In the genomic region with DNA sequence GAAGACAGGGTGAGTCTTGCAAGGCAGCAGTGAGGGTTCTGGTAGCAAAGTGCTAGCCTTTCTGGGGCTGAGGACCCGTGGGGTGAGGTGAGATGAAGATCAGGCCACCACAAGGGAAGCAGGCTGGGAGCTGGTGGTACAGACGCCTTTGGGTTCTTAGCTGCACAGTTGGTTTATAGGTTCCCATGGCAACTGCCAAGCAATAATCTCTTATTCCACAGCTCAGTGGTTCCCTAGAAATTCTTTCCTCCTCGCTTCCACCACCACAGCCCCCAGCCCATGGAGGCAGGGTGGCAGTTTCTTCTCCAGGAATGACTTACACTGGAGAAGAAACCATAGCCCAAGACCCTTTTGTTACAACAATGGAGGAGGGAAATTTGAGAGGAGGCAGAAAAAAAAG, we compare ENCODE assay signal across 14 cellular contexts.
DNase-seq lines count a peak whose midpoint lies in the region; ATAC-seq lines count a peak whose summit lies in the region.
"Had no signal": no experiment of that assay in that cellular context is flagged by ENCODE, and none has a peak within 500 bp of the region (broad histone marks: within the 10 kb centered on the region; RNA-seq: fewer than 3 reads in every experiment).

No MANE protein-coding gene starts in this region.

- ATAC-seq in GM21528 (IDR thresholded peaks at IDR 0.05; ENCODE audit: low FRiP score, unreplicated experiment): no peak
- ATAC-seq: HepG2 had no signal

- DNase-seq in DMS 273 (lab: John Stamatoyannopoulos, UW; ENCODE audit: unreplicated experiment) (peak; percentile 3), DMS 273 treated with DMSO at 0.1 percent for 48 hours (lab: John Stamatoyannopoulos, UW) (no peak), NCI-H748 (lab: John Stamatoyannopoulos, UW; ENCODE audit: unreplicated experiment) (peak; percentile 19), NCI-H748 treated with DMSO at 0.1 percent for 48 hours (lab: John Stamatoyannopoulos, UW) (no peak), left kidney (ENCODE audit: low read depth, low spot score) (peak; percentile 25), COLO668 (lab: John Stamatoyannopoulos, UW; ENCODE audit: unreplicated experiment) (no peak), NOMO-1 (lab: John Stamatoyannopoulos, UW; ENCODE audit: unreplicated experiment in 2 of 2) (no peak)
- DNase-seq: Calu3, DMS153, GF-D8, HCEC 1CT, HFFc6 had no signal

Comparison
In these comparisons a context has a peak if more than half of its experiments do, and no peak if none do; other contexts are left out.
1. DNase-seq: peak in DMS 273 (single experiment), NCI-H748 (single experiment) and left kidney (single experiment); none in DMS 273 treated with DMSO at 0.1 percent for 48 hours (single experiment), NCI-H748 treated with DMSO at 0.1 percent for 48 hours (single experiment), COLO668 (single experiment) and NOMO-1 (0 of 2).